Comparison of ENCODE assay signal across 21 cellular contexts in genomic region chr6:76490456-76490855, GRCh38.
DNase-seq lines count a peak whose midpoint lies in the region; ATAC-seq and TF ChIP-seq lines count a peak whose summit lies in the region.
"Had no signal": no experiment of that assay in that cellular context is flagged by ENCODE, and none has a peak within 500 bp of the region (broad histone marks: within the 10 kb centered on the region; RNA-seq: fewer than 3 reads in every experiment).

No MANE protein-coding gene starts in this region.

- H3K27me3 ChIP-seq in breast epithelium = no peaks in the 10 kb centered on the region
- no peaks in the 10 kb centered on the region for H3K27me3 ChIP-seq in mesenchymal stem cell (ENCODE audit: control insufficient read depth in 1 of 2, insufficient read depth in 1 of 2, low read length in 2 of 2)
- H3K27me3 ChIP-seq in gastroesophageal sphincter = no peaks in the 10 kb centered on the region

- TF ChIP-seq CTCF in MCF 10A (IDR thresholded peaks at IDR 0.05; ENCODE audit: unreplicated experiment) = no peak
- no peak for TF ChIP-seq CTCF in breast epithelium (IDR thresholded peaks at IDR 0.05)
- TF ChIP-seq CTCF in gastroesophageal sphincter (IDR thresholded peaks at IDR 0.05) = no peak
- no peak for TF ChIP-seq CTCF in GM10266 (IDR thresholded peaks at IDR 0.05; ENCODE audit: control insufficient read depth, insufficient read depth, low read depth, missing control alignments)

- H3K9me3 ChIP-seq in breast epithelium (peaks cover under 1 to 17% of the 10 kb centered on the region in 2 donors), mesenchymal stem cell (ENCODE audit: control insufficient read depth, low read length) (peaks cover 23% of the 10 kb centered on the region), gastroesophageal sphincter (peaks cover 0 to 14% (median 0%) of the 10 kb centered on the region in 3 donors)

- H3K23ac ChIP-seq in mesenchymal stem cell (ENCODE audit: low read length in 2 of 2) = no peak overlapping the region

- no peaks in the 10 kb centered on the region for H3K27me3 Mint-ChIP-seq in MCF 10A (ENCODE audit: insufficient read depth, unreplicated experiment)

- H2BK120ac ChIP-seq in mesenchymal stem cell (ENCODE audit: low read depth, low read length) = no peak overlapping the region

- peaks cover 14% of the 10 kb centered on the region for H3K9me3 Mint-ChIP-seq in MCF 10A (ENCODE audit: unreplicated experiment)

- H3K36me3 ChIP-seq in breast epithelium (no peaks in the 10 kb centered on the region), mesenchymal stem cell (ENCODE audit: control insufficient read depth in 1 of 2, insufficient read depth in 2 of 2, low read depth in 1 of 2, low read length in 2 of 2) (no peaks in the 10 kb centered on the region), gastroesophageal sphincter (no peaks in the 10 kb centered on the region)

- H4K8ac ChIP-seq in mesenchymal stem cell (ENCODE audit: low read length) = no peak overlapping the region

- POLR2A ChIA-PET in MCF 10A (lab: Yijun Ruan, JAX) = no interaction called here

- no peak for TF ChIP-seq POLR2A in breast epithelium (IDR thresholded peaks at IDR 0.05)
- TF ChIP-seq POLR2A in gastroesophageal sphincter (IDR thresholded peaks at IDR 0.05) = no peak

- no peak overlapping the region for H3K27ac ChIP-seq in breast epithelium
- no peak overlapping the region for H3K27ac ChIP-seq in mesenchymal stem cell (ENCODE audit: low read length, poor library complexity, severe bottlenecking)
- no peak overlapping the region for H3K27ac ChIP-seq in gastroesophageal sphincter
- H3K27ac ChIP-seq: 22Rv1 had no signal

- H3K4me3 ChIP-seq in breast epithelium = no peak overlapping the region
- H3K4me3 ChIP-seq in mesenchymal stem cell (ENCODE audit: insufficient read depth in 1 of 2, low read depth in 1 of 2, low read length in 2 of 2) = no peak overlapping the region
- no peak overlapping the region for H3K4me3 ChIP-seq in gastroesophageal sphincter

- no peak overlapping the region for H4K91ac ChIP-seq in mesenchymal stem cell (ENCODE audit: low read length)

- DNase-seq in MCF 10A (ENCODE audit: unreplicated experiment) (peak; percentile 58), breast epithelium (ENCODE audit: low spot score in 2 of 2) (no peak), astrocyte of the hippocampus (ENCODE audit: low read depth, low spot score) (peak; percentile 2), mesenchymal stem cell (peak; percentile 3), retina (no peak), GM10266 (ENCODE audit: extremely low spot score) (no peak), iPS-NIHi11 (ENCODE audit: low spot score) (no peak)
- DNase-seq: C1 segment of cervical spinal cord; CD8-positive, alpha-beta T cell; DMS53; GDM1; Karpas-422; MM.1S; NCI-H1048; NCI-H1417 treated with DMSO at 0.1 percent for 48 hours; NCI-H187; NCI-H510A treated with DMSO at 0.1 percent for 48 hours; NCI-H748 treated with DMSO at 0.1 percent for 48 hours had no signal

- no peak overlapping the region for H2BK5ac ChIP-seq in mesenchymal stem cell (ENCODE audit: low read depth, low read length, poor library complexity, severe bottlenecking)

- no peak overlapping the region for H3K18ac ChIP-seq in mesenchymal stem cell (ENCODE audit: low read depth in 1 of 2, low read length in 2 of 2)

- no peak overlapping the region for H3K4me3 Mint-ChIP-seq in MCF 10A (ENCODE audit: unreplicated experiment)
- H3K4me3 Mint-ChIP-seq: CD8-positive, alpha-beta T cell had no signal

- TF ChIP-seq EP300 in gastroesophageal sphincter (IDR thresholded peaks at IDR 0.05) = no peak

- no peak overlapping the region for H2AK5ac ChIP-seq in mesenchymal stem cell (ENCODE audit: low read length, severe bottlenecking)

- CTCF ChIA-PET in MCF 10A (lab: Yijun Ruan, JAX) = interaction anchor here (0.8 kb wide), 2 partner anchors 12 to 15 kb away, joined by 3 read pairs; no protein-coding TSS in a partner anchor

- no peak overlapping the region for H2BK15ac ChIP-seq in mesenchymal stem cell (ENCODE audit: low read depth, poor library complexity, severe bottlenecking)

- no peak for ATAC-seq in gastroesophageal sphincter
- ATAC-seq: CD8-positive, alpha-beta T cell; Right ventricle myocardium inferior had no signal

- no peak overlapping the region for H3K4me2 ChIP-seq in mesenchymal stem cell (ENCODE audit: low read length, poor library complexity, severe bottlenecking)

- H3K4ac ChIP-seq in mesenchymal stem cell (ENCODE audit: low read depth in 1 of 2, low read length in 2 of 2) = no peak overlapping the region

- no peak overlapping the region for H3K9ac ChIP-seq in mesenchymal stem cell (ENCODE audit: low read length)

- H2BK12ac ChIP-seq in mesenchymal stem cell (ENCODE audit: low read length in 2 of 2) = no peak overlapping the region

- no TSS peak for BruUV-seq in MCF 10A (replicated peaks; lab: Mats Ljungman, UMichigan)

- H3K36me3 Mint-ChIP-seq in MCF 10A (ENCODE audit: insufficient read depth, unreplicated experiment) = no peaks in the 10 kb centered on the region
- H3K36me3 Mint-ChIP-seq: CD8-positive, alpha-beta T cell had no signal

- H3K4me1 ChIP-seq in breast epithelium = no peaks in the 10 kb centered on the region
- H3K4me1 ChIP-seq in mesenchymal stem cell (ENCODE audit: control insufficient read depth, insufficient read depth, low read depth, low read length) = no peaks in the 10 kb centered on the region
- no peaks in the 10 kb centered on the region for H3K4me1 ChIP-seq in gastroesophageal sphincter

- no peak overlapping the region for H3K27ac Mint-ChIP-seq in MCF 10A (ENCODE audit: low read depth, unreplicated experiment)
- H3K27ac Mint-ChIP-seq: CD8-positive, alpha-beta T cell had no signal

- H2AFZ ChIP-seq in mesenchymal stem cell (ENCODE audit: low read depth, low read length) = no peak overlapping the region

- intact Hi-C loops in MCF 10A (cut with micrococcal nuclease) = no loop called here
- intact Hi-C loops in breast epithelium (cut with DNase I; ENCODE audit: low total_unique reads) = no loop called here

- H3K14ac ChIP-seq in mesenchymal stem cell (ENCODE audit: low read length in 2 of 2) = no peak overlapping the region

- H3K79me1 ChIP-seq in mesenchymal stem cell (replicated peaks; ENCODE audit: low read length, poor library complexity, severe bottlenecking) = no peaks in the 10 kb centered on the region

- peaks cover 16% of the 10 kb centered on the region for H3K4me1 Mint-ChIP-seq in MCF 10A (ENCODE audit: insufficient read depth, unreplicated experiment)

Comparison
In these comparisons a context has a peak if more than half of its experiments do, and no peak if none do; other contexts are left out.
1. DNase-seq: peak in MCF 10A (single experiment), astrocyte of the hippocampus (single experiment) and mesenchymal stem cell (single experiment); none in breast epithelium (0 of 2), retina (single experiment), GM10266 (single experiment) and iPS-NIHi11 (single experiment).